ENCODE assay signal across 1 cellular context in genomic region chr17:42493324-42493723, GRCh38.
TF ChIP-seq lines count a peak whose summit lies in the region.

No MANE protein-coding gene starts in this region.

TF ChIP-seq in K562, 482 proteins besides CTCF, POLR2A, EP300 and RAD21:
- TF ChIP-seq STAT6 (CRISPR knock-in tag; IDR thresholded peaks at IDR 0.05) (no peak), CREB5 (CRISPR knock-in tag; IDR thresholded peaks at IDR 0.05) (no peak), ZNF318 (IDR thresholded peaks at IDR 0.05; ENCODE audit: borderline replicate concordance in 1 of 2, low read depth in 1 of 2) (no peak), NFIC (IDR thresholded peaks at IDR 0.05) (0 out of 2 replicates have a peak, but pooled peaks have one; percentile 12), KDM1A (IDR thresholded peaks at IDR 0.05) (0 out of 4 replicates have a peak, but pooled peaks of 1 of the 2 experiments have one; percentile 12), SOX6 (IDR thresholded peaks at IDR 0.05) (peak; percentile 57), HIVEP1 (CRISPR knock-in tag; IDR thresholded peaks at IDR 0.05) (no peak), TGIF2 (CRISPR knock-in tag; IDR thresholded peaks at IDR 0.05) (no peak), SUPT5H (IDR thresholded peaks at IDR 0.05) (no peak), CBFA2T2 (conservative IDR thresholded peaks at IDR 0.05) (peak; percentile 57), ARID1B (IDR thresholded peaks at IDR 0.05) (peak; percentile 64), LARP7 (IDR thresholded peaks at IDR 0.05) (no peak), HBP1 (CRISPR knock-in tag; IDR thresholded peaks at IDR 0.05) (no peak), MIER1 (IDR thresholded peaks at IDR 0.05; ENCODE audit: low read depth) (no peak), PHB (CRISPR knock-in tag; IDR thresholded peaks at IDR 0.05) (no peak), STAT5A (IDR thresholded peaks at IDR 0.05; ENCODE audit: borderline replicate concordance, low read length) (peak; percentile 46; the same call in 1 of the 2 replicates), NCOR1 (IDR thresholded peaks at IDR 0.05) (peak; percentile 55), TCF3 (CRISPR knock-in tag; IDR thresholded peaks at IDR 0.05) (peak; percentile 71), SAFB (IDR thresholded peaks at IDR 0.05; ENCODE audit: borderline replicate concordance, low read depth, low read length) (no peak), TAL1 (IDR thresholded peaks at IDR 0.05) (peak; percentile 72), SNIP1 (IDR thresholded peaks at IDR 0.05; ENCODE audit: low read depth) (no peak), GATA2 (CRISPR knock-in tag; IDR thresholded peaks at IDR 0.05) (peak; percentile 43; the same call in 1 of the 2 replicates), MTA3 (IDR thresholded peaks at IDR 0.05; ENCODE audit: borderline replicate concordance) (no peak), NEUROD1 (IDR thresholded peaks at IDR 0.05; ENCODE audit: borderline replicate concordance, low read depth, low read length, partially characterized antibody) (no peak), CEBPB (tag; IDR thresholded peaks at IDR 0.05) (peak; percentile 56; the same call in 1 of the 2 replicates), BRCA1 (IDR thresholded peaks at IDR 0.05) (no peak), BRCA1 (CRISPR knock-in tag; IDR thresholded peaks at IDR 0.05) (no peak), NR2C1 (IDR thresholded peaks at IDR 0.05) (no peak), NR2C1 (tag; IDR thresholded peaks at IDR 0.05) (no peak), MTA2 (IDR thresholded peaks at IDR 0.05; ENCODE audit: low read depth) (peak; percentile 40; the same call in 1 of the 2 replicates), GATAD2B (IDR thresholded peaks at IDR 0.05; ENCODE audit: borderline replicate concordance) (no peak), KDM4B (IDR thresholded peaks at IDR 0.05; ENCODE audit: borderline replicate concordance in 2 of 2, low read depth in 1 of 2) (no peak), RBM17 (IDR thresholded peaks at IDR 0.05; ENCODE audit: borderline replicate concordance, low read depth, low read length) (no peak), CBX8 (IDR thresholded peaks at IDR 0.05; ENCODE audit: borderline replicate concordance, extremely low read depth, low read depth, low read length, poor library complexity, severe bottlenecking) (no peak), RFX1 (IDR thresholded peaks at IDR 0.05) (peak; percentile 71), MEF2D (tag; conservative IDR thresholded peaks at IDR 0.05; ENCODE audit: low read depth) (no peak), FOXA3 (CRISPR knock-in tag; conservative IDR thresholded peaks at IDR 0.05 in 1 of 2, IDR thresholded peaks at IDR 0.05 in 1 of 2) (no peak), CBFA2T3 (IDR thresholded peaks at IDR 0.05) (peak; percentile 78), TEAD4 (IDR thresholded peaks at IDR 0.05; ENCODE audit: low read length) (peak; percentile 69), TEAD4 (CRISPR knock-in tag; IDR thresholded peaks at IDR 0.05; ENCODE audit: borderline replicate concordance) (no peak), POLR2AphosphoS5 (IDR thresholded peaks at IDR 0.05; ENCODE audit: control insufficient read depth, insufficient read depth, low read depth, low read length) (peak; percentile 49; the same call in 1 of the 2 replicates), ZNF584 (CRISPR knock-in tag; IDR thresholded peaks at IDR 0.05; ENCODE audit: low read depth) (no peak)
TF ChIP-seq in K562: peak in this region for 16.
